18 cellular contexts compared by ENCODE assay signal in genomic region chr5:148986636-148987035, GRCh38.
A peak's percentile ranks its signal among the peaks of the same experiment; 100 is the strongest.
DNase-seq lines count a peak whose midpoint lies in the region; ATAC-seq and TF ChIP-seq lines count a peak whose summit lies in the region.
"Had no signal": no experiment of that assay in that cellular context is flagged by ENCODE, and none has a peak within 500 bp of the region (broad histone marks: within the 10 kb centered on the region; RNA-seq: fewer than 3 reads in every experiment).

No MANE protein-coding gene starts in this region.

- H3K9me3 ChIP-seq in breast epithelium (no peaks in the 10 kb centered on the region), esophagus squamous epithelium (no peaks in the 10 kb centered on the region), lung (ENCODE audit: control insufficient read depth in 2 of 2, insufficient read depth in 1 of 2, low read length in 1 of 2) (no peaks in the 10 kb centered on the region), upper lobe of right lung (no peaks in the 10 kb centered on the region)
- H3K9me3 ChIP-seq: BLaER1 treated with 17β-estradiol and CSF1 and Interleukin-3, amounts not matched to agents 10 nM and 100 nM had no signal

- ATAC-seq in lung (ENCODE audit: insufficient read depth, low FRiP score): peak; percentile 23
- peak; percentile 82 for ATAC-seq in upper lobe of right lung
- no peak for ATAC-seq in GM21529 (IDR thresholded peaks at IDR 0.05; ENCODE audit: unreplicated experiment)

- peak overlapping the region; percentile 95 for H3K27ac Mint-ChIP-seq in MCF 10A (ENCODE audit: low read depth, unreplicated experiment)

- TF ChIP-seq CTCF in MCF 10A (IDR thresholded peaks at IDR 0.05; ENCODE audit: unreplicated experiment) (no peak), breast epithelium (IDR thresholded peaks at IDR 0.05) (no peak), esophagus squamous epithelium (IDR thresholded peaks at IDR 0.05) (no peak), lung (IDR thresholded peaks at IDR 0.05; ENCODE audit: control extremely low read depth, extremely low read depth) (no peak), upper lobe of right lung (IDR thresholded peaks at IDR 0.05) (no peak)

- H3K27me3 ChIP-seq in breast epithelium (no peaks in the 10 kb centered on the region), esophagus squamous epithelium (no peaks in the 10 kb centered on the region), lung (ENCODE audit: control insufficient read depth, insufficient read depth) (no peaks in the 10 kb centered on the region), upper lobe of right lung (no peaks in the 10 kb centered on the region)
- H3K27me3 ChIP-seq: BLaER1 treated with 17β-estradiol and CSF1 and Interleukin-3, amounts not matched to agents 10 nM and 100 nM had no signal

- intact Hi-C loops in MCF 10A (cut with micrococcal nuclease): loop anchor here (1.0 kb wide), 1 partner anchor 21 kb away; no protein-coding TSS in a partner anchor
- intact Hi-C loops in breast epithelium (cut with DNase I; ENCODE audit: low total_unique reads): loop anchor here (5.0 kb wide), 1 partner anchor 364 kb away; no protein-coding TSS in a partner anchor
- intact Hi-C loops in esophagus squamous epithelium (cut with DNase I): no loop called here
- intact Hi-C loops in upper lobe of right lung (cut with DNase I): no loop called here

- H3K4me3 ChIP-seq in breast epithelium (no peak overlapping the region), esophagus squamous epithelium (no peak overlapping the region), lung (no peak overlapping the region), upper lobe of right lung (no peak overlapping the region)
- H3K4me3 ChIP-seq: BLaER1 treated with 17β-estradiol and CSF1 and Interleukin-3, amounts not matched to agents 10 nM and 100 nM had no signal

- H3K4me1 ChIP-seq in breast epithelium (no peaks in the 10 kb centered on the region), esophagus squamous epithelium (peaks cover 2 to 77% (median 7%) of the 10 kb centered on the region in 3 donors), lung (ENCODE audit: control insufficient read depth in 2 of 2, insufficient read depth in 2 of 2, low read length in 2 of 2) (peaks cover 0 to 2% of the 10 kb centered on the region in 2 donors), upper lobe of right lung (no peaks in the 10 kb centered on the region)

- no peaks in the 10 kb centered on the region for H3K9me3 Mint-ChIP-seq in MCF 10A (ENCODE audit: unreplicated experiment)
- H3K9me3 Mint-ChIP-seq: HFFc6 had no signal

- no peaks in the 10 kb centered on the region for H3K36me3 Mint-ChIP-seq in MCF 10A (ENCODE audit: insufficient read depth, unreplicated experiment)

- H3K27ac ChIP-seq in breast epithelium (peak overlapping the region in 1 of 2 donors; percentile 38), esophagus squamous epithelium (peak overlapping the region; percentile 75 to 91 (median 82)), lung (ENCODE audit: low read depth in 1 of 2, low read length in 1 of 2) (no peak overlapping the region), upper lobe of right lung (no peak overlapping the region)
- H3K27ac ChIP-seq: BLaER1 treated with 17β-estradiol and CSF1 and Interleukin-3, amounts not matched to agents 10 nM and 100 nM had no signal

- H3K4me1 Mint-ChIP-seq in MCF 10A (ENCODE audit: insufficient read depth, unreplicated experiment): peaks cover 61% of the 10 kb centered on the region

- WGBS in esophagus squamous epithelium, 2 donors: 51 to 53% methylated on average over 2 of the region's 2 CpGs
- 69 to 78% methylated on average over 2 of the region's 2 CpGs for WGBS in lung, 2 donors

- CTCF ChIA-PET in MCF 10A (lab: Yijun Ruan, JAX): interaction anchor here (0.5 to 38.9 kb wide), 10 partner anchors 7 to 249 kb away, joined by 3 to 1118 read pairs (median 9); no protein-coding TSS in a partner anchor

- H3K36me3 ChIP-seq in breast epithelium: no peaks in the 10 kb centered on the region
- H3K36me3 ChIP-seq in esophagus squamous epithelium: no peaks in the 10 kb centered on the region
- no peaks in the 10 kb centered on the region for H3K36me3 ChIP-seq in lung (ENCODE audit: control insufficient read depth in 2 of 2, insufficient read depth in 2 of 2, low read length in 2 of 2)
- no peaks in the 10 kb centered on the region for H3K36me3 ChIP-seq in upper lobe of right lung
- H3K36me3 ChIP-seq: BLaER1 treated with 17β-estradiol and CSF1 and Interleukin-3, amounts not matched to agents 10 nM and 100 nM had no signal

- BruUV-seq in MCF 10A (replicated peaks; lab: Mats Ljungman, UMichigan): no TSS peak

- no peak overlapping the region for H3K4me3 Mint-ChIP-seq in MCF 10A (ENCODE audit: unreplicated experiment)
- H3K4me3 Mint-ChIP-seq: HFFc6 had no signal

- TF ChIP-seq POLR2A in breast epithelium (IDR thresholded peaks at IDR 0.05) (no peak), esophagus squamous epithelium (IDR thresholded peaks at IDR 0.05) (no peak)

- POLR2A ChIA-PET in MCF 10A (lab: Yijun Ruan, JAX): interaction anchor here (0.7 to 28.1 kb wide), 19 partner anchors 9 to 453 kb away, joined by 3 to 1127 read pairs (median 5); partner anchors contain the start of gene ADRB2

- DNase-seq in MCF 10A (ENCODE audit: unreplicated experiment) (peak; percentile 90), breast epithelium (ENCODE audit: low spot score in 2 of 2) (no peak), esophagus squamous epithelium (lab: John Stamatoyannopoulos, UW) (no peak), lung (ENCODE audit: low spot score) (no peak), upper lobe of right lung (no peak), A172 (ENCODE audit: low spot score) (no peak), NOMO-1 (lab: John Stamatoyannopoulos, UW; ENCODE audit: unreplicated experiment in 2 of 2) (no peak)
- DNase-seq: 8988T; GOT3; HFFc6; MV-4-11; NCI-H1436 treated with DMSO at 0.1 percent for 48 hours; NCI-H2081; NCI-H524; NK-92 treated with Interleukin-12 subunit alpha and Interleukin-12 subunit beta, amount 100 ng/mL, for 24 hours; SHP77 had no signal

- H3K27me3 Mint-ChIP-seq in MCF 10A (ENCODE audit: insufficient read depth, unreplicated experiment): no peaks in the 10 kb centered on the region

Comparison
In these comparisons a context has a peak if more than half of its experiments do, and no peak if none do; other contexts are left out.
1. H3K27ac ChIP-seq: peak in esophagus squamous epithelium (4 of 4); none in lung (0 of 2) and upper lobe of right lung (single experiment).
2. intact Hi-C loops: an anchor here in MCF 10A (1.0 kb wide) and breast epithelium (5.0 kb wide); none called in esophagus squamous epithelium and upper lobe of right lung.